16 cellular contexts compared by ENCODE assay signal in the genomic region with DNA sequence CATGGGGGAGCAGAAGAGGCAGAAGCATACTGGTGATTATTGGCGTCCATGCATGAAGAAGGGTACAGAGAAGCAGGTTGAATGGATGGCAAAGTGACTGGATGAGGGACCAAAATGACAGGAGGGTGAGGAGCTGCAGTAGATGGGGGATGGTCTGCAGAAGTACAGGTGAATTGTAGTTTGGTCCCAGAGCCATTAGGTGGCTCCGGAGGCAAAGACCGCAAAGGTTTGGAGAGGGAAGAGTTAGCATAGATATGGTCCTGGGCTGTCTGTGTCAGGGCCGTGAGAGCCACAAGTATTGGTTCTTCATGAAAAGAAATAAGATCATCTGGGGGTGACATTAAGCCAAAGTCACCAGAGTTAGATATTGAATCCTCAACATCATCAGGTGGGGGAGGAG. TPM values are rescaled to one million over a fixed set of nuclear protein-coding genes. Genes with fewer than 3 reads are reported as not detected.
A peak's percentile ranks its signal among the peaks of the same experiment; 100 is the strongest.
DNase-seq lines count a peak whose midpoint lies in the region; ATAC-seq, FAIRE-seq and TF ChIP-seq lines count a peak whose summit lies in the region.
"Had no signal": no experiment of that assay in that cellular context is flagged by ENCODE, and none has a peak within 500 bp of the region (broad histone marks: within the 10 kb centered on the region; RNA-seq: fewer than 3 reads in every experiment).

No MANE protein-coding gene starts in this region.

- FAIRE-seq in HepG2 (lab: Jason Lieb, UNC) = no peak
- FAIRE-seq: D721Med had no signal

- H3K36me3 ChIP-seq in WERI-Rb-1 (no peaks in the 10 kb centered on the region), HepG2 (replicated peaks in 1 of 2; ENCODE audit: control insufficient read depth in 1 of 2, insufficient read depth in 2 of 2, low read length in 2 of 2) (no peaks in the 10 kb centered on the region)

- no peaks in the 10 kb centered on the region for H3K4me1 ChIP-seq in HepG2 (ENCODE audit: insufficient read depth, low read length)

- ATAC-seq in HepG2 (no peak), left cardiac atrium (no peak), HG02588 (IDR thresholded peaks at IDR 0.05; ENCODE audit: unreplicated experiment) (no peak)
- no peak for ATAC-seq in activated T-helper 17 cell treated with anti-CD3 and anti-CD28 coated beads, Interleukin-2, amount 50 U/mL, for 72 hours (replicated peaks)

- no peaks in the 10 kb centered on the region for H3K4me1 Mint-ChIP-seq in activated T-helper 17 cell treated with anti-CD3 and anti-CD28 coated beads, Interleukin-2, amount 50 U/mL, for 72 hours
- H3K4me1 Mint-ChIP-seq: CD4-positive, alpha-beta memory T cell; IgD-negative memory B cell had no signal

- in situ Hi-C loops in HepG2 (cut with HindIII; ENCODE audit: extremely low pct_ligation_motif_present, low pct_unique_long_range_greater_than_20kb) = no loop called here

- no peak for TF ChIP-seq RAD21 in HepG2 (CRISPR knock-in tag; IDR thresholded peaks at IDR 0.05)

- TF ChIP-seq CTCF in WERI-Rb-1 (IDR thresholded peaks at IDR 0.05; ENCODE audit: low read depth, low read length) (peak; percentile 61), HepG2 (CRISPR knock-in tag; IDR thresholded peaks at IDR 0.05) (no peak)

- no peaks in the 10 kb centered on the region for H3K36me3 Mint-ChIP-seq in activated T-helper 17 cell treated with anti-CD3 and anti-CD28 coated beads, Interleukin-2, amount 50 U/mL, for 72 hours (ENCODE audit: low read depth)

- H3K4me2 ChIP-seq in HepG2 (ENCODE audit: low read depth, low read length) = no peak overlapping the region

- H3K27ac ChIP-seq in WERI-Rb-1 (no peak overlapping the region), HepG2 (ENCODE audit: extremely low read length, insufficient read depth, low read length) (no peak overlapping the region)

- no peaks in the 10 kb centered on the region for H3K27me3 Mint-ChIP-seq in activated T-helper 17 cell treated with anti-CD3 and anti-CD28 coated beads, Interleukin-2, amount 50 U/mL, for 72 hours
- H3K27me3 Mint-ChIP-seq: CD4-positive, alpha-beta memory T cell; IgD-negative memory B cell had no signal

- TF ChIP-seq POLR2A in HepG2 (IDR thresholded peaks at IDR 0.05; ENCODE audit: insufficient read depth in 1 of 2, low read depth in 2 of 2, low read length in 2 of 2) = no peak

- H3K27ac Mint-ChIP-seq in activated T-helper 17 cell treated with anti-CD3 and anti-CD28 coated beads, Interleukin-2, amount 50 U/mL, for 72 hours = no peak overlapping the region
- H3K27ac Mint-ChIP-seq: CD4-positive, alpha-beta memory T cell; IgD-negative memory B cell had no signal

- H4K20me1 ChIP-seq in HepG2 (ENCODE audit: insufficient read depth, low read length) = no peaks in the 10 kb centered on the region

- 29% methylated on average over 4 of the region's 4 CpGs for WGBS in HepG2 (ENCODE audit: low lambda C conversion rate)

- BruUV-seq in HepG2 (replicated peaks; lab: Mats Ljungman, UMichigan) = no TSS peak

- CTCF ChIA-PET in HepG2 (lab: Yijun Ruan, JAX; ENCODE audit: low intra/inter-chr PET ratio, low total read pairs) = no interaction called here

- TF ChIP-seq EP300 in HepG2 (IDR thresholded peaks at IDR 0.05; ENCODE audit: low read depth in 2 of 2, low read length in 2 of 2) (no peak), HepG2 (CRISPR knock-in tag; IDR thresholded peaks at IDR 0.05; ENCODE audit: borderline replicate concordance) (no peak)

- no peak overlapping the region for H3K9ac ChIP-seq in HepG2 (ENCODE audit: insufficient read depth, low read depth, low read length)

- no peak overlapping the region for H2AFZ ChIP-seq in HepG2 (ENCODE audit: low read length)

- DNase-seq in DMS53 treated with DMSO at 0.1 percent for 48 hours (lab: John Stamatoyannopoulos, UW; ENCODE audit: unreplicated experiment) (peak; percentile 11), HT1080 (ENCODE audit: low read depth) (peak; percentile 1), WERI-Rb-1 (peak; percentile 13), HepG2 (ENCODE audit: low spot score) (no peak), left cardiac atrium (no peak), NCI-H345 treated with DMSO at 0.1 percent for 48 hours (lab: John Stamatoyannopoulos, UW; ENCODE audit: unreplicated experiment) (no peak)
- DNase-seq: ACHN; CD4-positive, alpha-beta memory T cell; NCI-H146; NCI-H2081 treated with DMSO at 0.1 percent for 48 hours; NCI-H446; T-helper 2 cell had no signal

- intact Hi-C loops in HepG2 (cut with micrococcal nuclease; ENCODE audit: unreplicated experiment) = no loop called here
- intact Hi-C loops in left cardiac atrium (cut with DNase I) = no loop called here

- H3K4me3 Mint-ChIP-seq in activated T-helper 17 cell treated with anti-CD3 and anti-CD28 coated beads, Interleukin-2, amount 50 U/mL, for 72 hours = no peak overlapping the region
- H3K4me3 Mint-ChIP-seq: IgD-negative memory B cell had no signal

- no peaks in the 10 kb centered on the region for H3K79me2 ChIP-seq in HepG2 (ENCODE audit: insufficient read depth, low read length)

- no peak overlapping the region for H3K4me3 ChIP-seq in WERI-Rb-1 (ENCODE audit: low read depth, low read length)
- H3K4me3 ChIP-seq in HepG2 (replicated peaks in 1 of 3; ENCODE audit: insufficient read depth in 1 of 3, low read depth in 2 of 3, low read length in 3 of 3) = no peak overlapping the region

- POLR2A ChIA-PET in HepG2 (lab: Yijun Ruan, JAX) = no interaction called here

- H3K27me3 ChIP-seq in WERI-Rb-1 (ENCODE audit: insufficient read depth, low read depth, severe bottlenecking) = peaks cover 2% of the 10 kb centered on the region
- H3K27me3 ChIP-seq in HepG2 (ENCODE audit: control insufficient read depth in 1 of 2, insufficient read depth in 2 of 2, low read length in 2 of 2) = no peaks in the 10 kb centered on the region

- H3K9me3 Mint-ChIP-seq in activated T-helper 17 cell treated with anti-CD3 and anti-CD28 coated beads, Interleukin-2, amount 50 U/mL, for 72 hours = peaks cover 21% of the 10 kb centered on the region

- H3K9me3 ChIP-seq in WERI-Rb-1 (ENCODE audit: severe bottlenecking) (no peaks in the 10 kb centered on the region), HepG2 (ENCODE audit: low read length) (peaks cover 92% of the 10 kb centered on the region)

TF ChIP-seq in HepG2, 621 proteins besides CTCF, POLR2A, EP300 and RAD21:
- no peak for TF ChIP-seq MTA1 (CRISPR knock-in tag; IDR thresholded peaks at IDR 0.05; ENCODE audit: borderline replicate concordance)
- 0 out of 2 replicates have a peak, but pooled peaks have one; percentile 4 for TF ChIP-seq SMC3 (IDR thresholded peaks at IDR 0.05; ENCODE audit: low read length)
- TF ChIP-seq STAG1 (CRISPR knock-in tag; IDR thresholded peaks at IDR 0.05) = peak; percentile 36; the same call in 1 of the 2 replicates

RNA-seq across cellular contexts. Expression of gene ZNF726, which starts 59.0 kb away (rescaled TPM):
- total RNA-seq in HT1080 (2014; rRNA removed; shearing (Covaris generic)) = 8.7 and 8.8 TPM in 2 replicates
- 1.9 and 2.3 TPM in 2 replicates for polyA plus RNA-seq in HT1080 (2015; cell fraction: cytosol; rRNA removed)
- 4.7 and 5.6 TPM in 2 replicates for polyA plus RNA-seq in HT1080 (2015; cell fraction: nucleus; rRNA removed)
- total RNA-seq in HepG2 (2016; rRNA removed; fragmentation: Illumina TruSeq; extraction: Trizol) = not detected in 2 replicates
- total RNA-seq in HepG2 (2016; cell fraction: cytosol; rRNA removed; fragmentation: Illumina TruSeq; extraction: Trizol; ENCODE audit: low read depth) = not detected in 2 replicates
- not detected in 2 replicates for total RNA-seq in HepG2 (2016; cell fraction: insoluble cytoplasmic fraction; rRNA removed; fragmentation: Illumina TruSeq; extraction: Trizol)
- total RNA-seq in HepG2 (2016; cell fraction: membrane; rRNA removed; fragmentation: Illumina TruSeq; extraction: Trizol) = not detected in 2 replicates
- total RNA-seq in HepG2 (2016; cell fraction: nucleus; rRNA removed; fragmentation: Illumina TruSeq; extraction: Trizol) = not detected in 2 replicates
- polyA plus RNA-seq in HepG2 (2011; rRNA removed) = not detected in 2 replicates
- polyA plus RNA-seq in HepG2 (2011; cell fraction: cytosol; rRNA removed) = not detected in 2 replicates
- polyA plus RNA-seq in HepG2 (2011; cell fraction: nucleus; rRNA removed) = not detected in 2 replicates
- not detected in 2 replicates for polyA plus RNA-seq in HepG2 (2012)
- polyA plus RNA-seq in HepG2 (2016; cell fraction: cytosol; fragmentation: Illumina TruSeq; extraction: Trizol; ENCODE audit: low read depth) = not detected in 2 replicates
- polyA plus RNA-seq in HepG2 (2016; cell fraction: insoluble cytoplasmic fraction; fragmentation: Illumina TruSeq; extraction: Trizol; ENCODE audit: low read depth) = not detected in 2 replicates
- polyA plus RNA-seq in HepG2 (2016; cell fraction: membrane; fragmentation: Illumina TruSeq; extraction: Trizol; ENCODE audit: low read depth) = not detected in 2 replicates
- not detected in 2 replicates for polyA plus RNA-seq in HepG2 (2016; cell fraction: nucleus; fragmentation: Illumina TruSeq; extraction: Trizol; ENCODE audit: insufficient read depth, low read depth)
- polyA minus RNA-seq in HepG2 (2011; rRNA and poly(A)+ RNA removed; ENCODE audit: low replicate concordance) = not detected in 2 replicates
- polyA minus RNA-seq in HepG2 (2011; cell fraction: cytosol; rRNA and poly(A)+ RNA removed) = not detected in 2 replicates
- polyA minus RNA-seq in HepG2 (2011; cell fraction: nucleus; rRNA and poly(A)+ RNA removed) = not detected in 2 replicates
- under 1 TPM; 0.53 to 0.60 TPM for total RNA-seq in left cardiac atrium
- total RNA-seq in activated T-helper 17 cell treated with anti-CD3 and anti-CD28 coated beads, Interleukin-2, amount 50 U/mL, for 72 hours = 10 to 100 TPM; 12.4 to 13.4 TPM

Comparison
In these comparisons a context has a peak if more than half of its experiments do, and no peak if none do; other contexts are left out.
1. DNase-seq: peak in DMS53 treated with DMSO at 0.1 percent for 48 hours (single experiment), HT1080 (single experiment) and WERI-Rb-1 (single experiment); none in HepG2 (single experiment), left cardiac atrium (single experiment) and NCI-H345 treated with DMSO at 0.1 percent for 48 hours (single experiment).